In genomic region chr17:7356072-7356549, GRCh38 we compare ENCODE assay signal across 8 cellular contexts. TPM values are rescaled to one million over a fixed set of nuclear protein-coding genes. Genes with fewer than 3 reads are reported as not detected.
DNase-seq lines count a peak whose midpoint lies in the region; ATAC-seq and TF ChIP-seq lines count a peak whose summit lies in the region.

No MANE protein-coding gene starts in this region.

- no peaks in the 10 kb centered on the region for H3K9me3 Mint-ChIP-seq in T-cell

- H3K27me3 ChIP-seq in psoas muscle (ENCODE audit: insufficient read depth in 3 of 3, low read length in 2 of 3) (no peaks in the 10 kb centered on the region), vagina (no peaks in the 10 kb centered on the region)

- no peaks in the 10 kb centered on the region for H3K27me3 Mint-ChIP-seq in T-cell

- TF ChIP-seq CTCF in LNCAP (IDR thresholded peaks at IDR 0.05) = peak; percentile 66
- TF ChIP-seq CTCF in psoas muscle (IDR thresholded peaks at IDR 0.05) = peak; percentile 87
- peak; percentile 75 to 85 (median 76) for TF ChIP-seq CTCF in vagina (IDR thresholded peaks at IDR 0.05)

- H3K36me3 ChIP-seq in ES-I3 (ENCODE audit: insufficient read depth, low read length) (no peaks in the 10 kb centered on the region), psoas muscle (ENCODE audit: insufficient read depth in 1 of 2, low read depth in 1 of 2) (no peaks in the 10 kb centered on the region), vagina (no peaks in the 10 kb centered on the region)

- no peak overlapping the region for H3K4me3 Mint-ChIP-seq in T-cell

- H3K27ac Mint-ChIP-seq in T-cell = no peak overlapping the region

- ATAC-seq in T-cell (replicated peaks in 1 of 4) (peak; percentile 60 to 70 (median 67)), left ventricle myocardium superior (no peak), psoas muscle (peak; percentile 30 to 40 (median 33)), GM18519 (IDR thresholded peaks at IDR 0.05; ENCODE audit: low FRiP score, unreplicated experiment) (no peak)

- no peaks in the 10 kb centered on the region for H3K36me3 Mint-ChIP-seq in T-cell

- H3K4me1 ChIP-seq in ES-I3 (ENCODE audit: insufficient read depth, low read length) (no peaks in the 10 kb centered on the region; the same call in 1 of the 2 replicates), psoas muscle (peaks cover 20% of the 10 kb centered on the region), vagina (peaks cover 37% of the 10 kb centered on the region)

- H3K9ac ChIP-seq in ES-I3 (ENCODE audit: low read depth, low read length) = peak overlapping the region; percentile 7; the same call in 1 of the 2 replicates

- peaks cover 9 to 30% (median 26%) of the 10 kb centered on the region in 3 donors for H3K4me1 Mint-ChIP-seq in T-cell

- POLR2A ChIA-PET in T-cell (lab: Charles Lee) = no interaction called here

- CTCF ChIA-PET in T-cell (lab: Charles Lee) = interaction anchor here (0.6 to 1.9 kb wide), 13 partner anchors 19 to 259 kb away, joined by 3 to 9 read pairs (median 4); partner anchors contain the start of genes ACAP1 (in 1 of the 2), FXR2 (in 1 of the 2) and TMEM102 (in 1 of the 2)

- intact Hi-C loops in left ventricle myocardium superior (cut with micrococcal nuclease) = no loop called here
- intact Hi-C loops in psoas muscle (cut with DNase I) = loop anchor here in 1 of 2 donors (5.0 kb wide), 1 partner anchor 36 kb away; the partner anchor contains the start of gene PLSCR3
- intact Hi-C loops in vagina (cut with DNase I) = loop anchor here (10.0 kb wide), 1 partner anchor 209 kb away; the partner anchor contains the start of gene SENP3

- H3K9me3 ChIP-seq in ES-I3 (ENCODE audit: control insufficient read depth, insufficient read depth, low read length) (no peaks in the 10 kb centered on the region), psoas muscle (no peaks in the 10 kb centered on the region), vagina (no peaks in the 10 kb centered on the region)

- H3K27ac ChIP-seq in psoas muscle = no peak overlapping the region
- H3K27ac ChIP-seq in vagina = peak overlapping the region; percentile 96

- H3K4me3 ChIP-seq in psoas muscle (no peak overlapping the region), vagina (peak overlapping the region; percentile 0 to 12)

- TF ChIP-seq POLR2A in vagina (IDR thresholded peaks at IDR 0.05) = no peak

- 14 to 22% (median 16%) methylated on average over 11 to 12 of the region's 12 CpGs for WGBS in psoas muscle, 3 donors

- DNase-seq in T-cell = peak; percentile 61 to 89 (median 78)
- peak; percentile 66 for DNase-seq in activated naive CD8-positive, alpha-beta T cell treated with anti-CD3 and anti-CD28 coated beads, Interleukin-2, amount 50 U/mL, for 16 hours (ENCODE audit: low read depth, low spot score)
- DNase-seq in left ventricle myocardium superior = peak; percentile 87
- peak; percentile 82 to 89 for DNase-seq in psoas muscle
- DNase-seq in vagina (ENCODE audit: extremely low spot score in 2 of 2) = no peak

RNA-seq across cellular contexts. Expression of gene TMEM95, which starts 1.2 kb away (rescaled TPM):
- total RNA-seq in T-cell = not detected
- not detected for total RNA-seq in left ventricle myocardium superior
- not detected for total RNA-seq in psoas muscle
- polyA plus RNA-seq in psoas muscle = not detected
- total RNA-seq in vagina = not detected

RNA-seq across cellular contexts. Expression of gene KCTD11, which starts 4.1 kb away (rescaled TPM):
- total RNA-seq in T-cell = 1 to 10 TPM; 2.4 to 7.3 (median 4.8) TPM
- total RNA-seq in left ventricle myocardium superior = 3.6 TPM
- total RNA-seq in psoas muscle = 1 to 10 TPM; 4.5 to 5.2 (median 5.1) TPM
- 10 to 100 TPM in 1 of 3 donors, 1 to 10 TPM in 2; 2.9 to 13.2 (median 9.9) TPM for polyA plus RNA-seq in psoas muscle
- total RNA-seq in vagina = 12.5 TPM

RNA-seq across cellular contexts. Expression of gene ACAP1, which starts 19.8 kb away (rescaled TPM):
- total RNA-seq in T-cell = 100 to 1,000 TPM; 531 to 781 (median 649) TPM
- 17.3 TPM for total RNA-seq in left ventricle myocardium superior
- 10 to 100 TPM; 12.2 to 20.7 (median 15.7) TPM for total RNA-seq in psoas muscle
- 10 to 100 TPM in 1 of 3 donors, 1 to 10 TPM in 2; 1.9 to 11.9 (median 2.4) TPM for polyA plus RNA-seq in psoas muscle
- total RNA-seq in vagina = 7.6 TPM

RNA-seq across cellular contexts. Expression of gene TNK1, which starts 24.8 kb away (rescaled TPM):
- total RNA-seq in T-cell (10 to 100 TPM in 3 of 5 donors, 1 to 10 TPM in 2; 5.7 to 18.3 (median 16.0) TPM), left ventricle myocardium superior (2.2 TPM), psoas muscle (under 1 TPM; 0.56 to 0.86 (median 0.78) TPM), vagina (10.1 TPM)
- 1 to 10 TPM in 1 of 3 donors, under 1 TPM in 2; 0.57 to 1.7 (median 0.98) TPM for polyA plus RNA-seq in psoas muscle

RNA-seq across cellular contexts. Expression of gene NEURL4, which starts 27.0 kb away (rescaled TPM):
- total RNA-seq in T-cell = 10 to 100 TPM; 49.5 to 90.2 (median 80.0) TPM
- total RNA-seq in left ventricle myocardium superior = 34.7 TPM
- total RNA-seq in psoas muscle = 10 to 100 TPM; 24.0 to 53.8 (median 32.6) TPM
- polyA plus RNA-seq in psoas muscle = 10 to 100 TPM; 20.7 to 38.7 (median 22.9) TPM
- total RNA-seq in vagina = 22.6 TPM

Comparison
In these comparisons a context has a peak if more than half of its experiments do, and no peak if none do; other contexts are left out.
1. ATAC-seq: peak in T-cell (4 of 4) and psoas muscle (4 of 4); none in left ventricle myocardium superior (single experiment) and GM18519 (single experiment).
2. DNase-seq: peak in T-cell (34 of 34), activated naive CD8-positive, alpha-beta T cell treated with anti-CD3 and anti-CD28 coated beads, Interleukin-2, amount 50 U/mL, for 16 hours (single experiment), left ventricle myocardium superior (single experiment) and psoas muscle (2 of 2); none in vagina (0 of 2).
3. RNA of gene ACAP1, which starts 19.8 kb away (total RNA-seq): 531 to 781 TPM in T-cell; 17.3 TPM in left ventricle myocardium superior (single experiment), 12.2 to 20.7 TPM in psoas muscle and 7.6 TPM in vagina (single experiment); every median in the first group is over 10 times any median in the second.
4. Peak in every context shown above with its lines, with median percentiles within 50 percentile points of each other: CTCF ChIP-seq.